In genomic region chr12:109675411-109675810, GRCh38 we compare ENCODE assay signal across 9 cellular contexts. TPM values are rescaled to one million over a fixed set of nuclear protein-coding genes. Genes with fewer than 3 reads are reported as not detected.
"Had no signal": no experiment of that assay in that cellular context is flagged by ENCODE, and none has a peak within 500 bp of the region (broad histone marks: within the 10 kb centered on the region; RNA-seq: fewer than 3 reads in every experiment).

No MANE protein-coding gene starts in this region.

- H3K36me3 ChIP-seq: HAP-1 had no signal

- H3K27ac ChIP-seq: GM23248 had no signal

- H3K4me3 ChIP-seq: GM23248, HAP-1, K562 had no signal

- ATAC-seq: HCT116, K562 had no signal

- H3K9me3 ChIP-seq: HAP-1 had no signal

- H3K4me1 ChIP-seq: HAP-1 had no signal

- FAIRE-seq: HTR-8/SVneo, K562 had no signal

- H3K9ac ChIP-seq: GM23248 had no signal

- DNase-seq: GM23248, GOT3, H7, IMR-90, KG1 had no signal

RNA-seq across cellular contexts. Expression of gene FAM222A, which starts 38.2 kb away (rescaled TPM):
- polyA plus RNA-seq: GM23248 had no signal
